34 cellular contexts compared by ENCODE assay signal in the genomic region with DNA sequence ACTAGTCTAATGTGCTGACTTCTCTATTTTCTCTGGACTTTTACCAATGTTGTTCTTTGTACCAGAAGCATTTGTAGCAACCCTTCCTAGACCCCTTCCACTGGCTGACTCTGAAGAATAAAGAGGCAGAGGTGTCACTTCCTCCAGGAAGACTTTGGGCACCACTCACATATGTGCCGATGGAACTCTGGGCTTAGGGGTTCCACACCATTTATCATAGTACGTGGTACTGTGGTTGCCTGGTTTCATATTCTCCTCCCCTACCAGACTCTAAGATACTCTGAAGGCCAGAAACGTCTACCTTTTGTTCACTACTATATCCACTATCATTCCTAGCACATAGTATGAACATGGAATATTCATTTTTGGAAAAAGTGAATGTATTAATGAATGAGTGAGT.
"Had no signal": no experiment of that assay in that cellular context is flagged by ENCODE, and none has a peak within 500 bp of the region (broad histone marks: within the 10 kb centered on the region; RNA-seq: fewer than 3 reads in every experiment).

No MANE protein-coding gene starts in this region.

- H3K27me3 Mint-ChIP-seq: activated CD4-positive, alpha-beta memory T cell treated with anti-CD3 and anti-CD28 coated beads, Interleukin-2, amount 10 ng/mL, durations not matched to agents 7 days and 5 days; activated CD4-positive, alpha-beta T cell treated with anti-CD3 and anti-CD28 coated beads for 36 hours; activated CD4-positive, alpha-beta T cell treated with anti-CD3 and anti-CD28 coated beads, Interleukin-2, amount 10 ng/mL, durations not matched to agents 24 days and 14 days; activated naive CD4-positive, alpha-beta T cell treated with anti-CD3 and anti-CD28 coated beads, Interleukin-2, amount 10 ng/mL, durations not matched to agents 7 days and 5 days; activated naive CD8-positive, alpha-beta T cell treated with anti-CD3 and anti-CD28 coated beads, Interleukin-2, amount 10 ng/mL, durations not matched to agents 7 days and 5 days; activated T-cell treated with anti-CD3 and anti-CD28 coated beads, Interleukin-2, amount 50 U/mL, for 24 hours; T-helper 17 cell had no signal

- H3K36me3 ChIP-seq: ascending aorta, breast epithelium, cardiac muscle cell, colonic mucosa, esophagus muscularis mucosa, gastrocnemius medialis, heart left ventricle had no signal

- H3K27me3 ChIP-seq: ascending aorta, breast epithelium, colonic mucosa, esophagus muscularis mucosa, foreskin keratinocyte, gastrocnemius medialis, heart left ventricle had no signal

- H3K9me3 ChIP-seq: ascending aorta, breast epithelium, colonic mucosa, esophagus muscularis mucosa, gastrocnemius medialis had no signal

- H3K4me1 ChIP-seq: ascending aorta, breast epithelium, colonic mucosa, foreskin keratinocyte, gastrocnemius medialis had no signal

- H3K9me3 Mint-ChIP-seq: activated T-cell treated with anti-CD3 and anti-CD28 coated beads, Interleukin-2, amount 50 U/mL, for 72 hours; endodermal cell; T-helper 2 cell treated with Interferon-gamma antibody and Interleukin-4, amounts not matched to agents 5 μg/mL and 100 μg/mL, for 36 hours had no signal

- DNase-seq: activated CD4-positive, alpha-beta memory T cell treated with anti-CD3 and anti-CD28 coated beads, Interleukin-2, amount 10 ng/mL, durations not matched to agents 7 days and 5 days; activated CD4-positive, alpha-beta T cell treated with anti-CD3 and anti-CD28 coated beads for 36 hours; activated CD4-positive, alpha-beta T cell treated with anti-CD3 and anti-CD28 coated beads, Interleukin-2, amount 10 ng/mL, durations not matched to agents 24 days and 14 days; activated CD4-positive, CD25-positive, alpha-beta regulatory T cell; activated CD4-positive, CD25-positive, alpha-beta regulatory T cell treated with anti-CD3 and anti-CD28 coated beads, Interleukin-2, amount 50 U/mL, for 72 hours; activated CD8-positive, alpha-beta memory T cell treated with anti-CD3 and anti-CD28 coated beads, Interleukin-2, amount 50 U/mL, for 48 hours; activated gamma-delta T cell; activated naive CD4-positive, alpha-beta T cell; activated naive CD4-positive, alpha-beta T cell treated with anti-CD3 and anti-CD28 coated beads, Interleukin-2, amount 10 ng/mL, durations not matched to agents 7 days and 5 days; activated naive CD8-positive, alpha-beta T cell treated with anti-CD3 and anti-CD28 coated beads, Interleukin-2, amount 10 ng/mL, durations not matched to agents 7 days and 5 days; activated T-cell treated with anti-CD3 and anti-CD28 coated beads for 4 hours; activated T-cell treated with anti-CD3 and anti-CD28 coated beads, Interleukin-2, amount 50 U/mL, for 24 hours; activated T-cell treated with anti-CD3 and anti-CD28 coated beads, Interleukin-2, amount 50 U/mL, for 72 hours; central memory CD4-positive, alpha-beta T cell; cerebellar nuclear complex; colonic mucosa; dorsolateral prefrontal cortex; effector memory CD4-positive, alpha-beta T cell; endodermal cell; erythroblast; foreskin keratinocyte; gastrocnemius medialis; glutamatergic neuron; heart left ventricle; T-helper 1 cell; T-helper 17 cell; T1000 had no signal

- H3K4me3 ChIP-seq: ascending aorta, breast epithelium, cardiac muscle cell, colonic mucosa, dorsolateral prefrontal cortex, esophagus muscularis mucosa, gastrocnemius medialis, heart left ventricle had no signal

- H3K4me1 Mint-ChIP-seq: activated CD4-positive, alpha-beta memory T cell treated with anti-CD3 and anti-CD28 coated beads, Interleukin-2, amount 10 ng/mL, durations not matched to agents 7 days and 5 days; activated CD4-positive, alpha-beta T cell treated with anti-CD3 and anti-CD28 coated beads for 36 hours; activated CD4-positive, alpha-beta T cell treated with anti-CD3 and anti-CD28 coated beads, Interleukin-2, amount 10 ng/mL, durations not matched to agents 24 days and 14 days; activated naive CD4-positive, alpha-beta T cell treated with anti-CD3 and anti-CD28 coated beads, Interleukin-2, amount 10 ng/mL, durations not matched to agents 7 days and 5 days; activated naive CD8-positive, alpha-beta T cell treated with anti-CD3 and anti-CD28 coated beads, Interleukin-2, amount 10 ng/mL, durations not matched to agents 7 days and 5 days; brain; T-helper 17 cell had no signal

- H3K27ac ChIP-seq: ascending aorta, breast epithelium, cardiac muscle cell, colonic mucosa, dorsolateral prefrontal cortex, esophagus muscularis mucosa, foreskin keratinocyte, gastrocnemius medialis, heart left ventricle had no signal

- H3K36me3 Mint-ChIP-seq: activated naive CD4-positive, alpha-beta T cell treated with anti-CD3 and anti-CD28 coated beads, Interleukin-2, amount 10 ng/mL, durations not matched to agents 7 days and 5 days; activated naive CD4-positive, alpha-beta T cell treated with anti-CD3 and anti-CD28 coated beads, Interleukin-2, amount 50 U/mL, for 72 hours; activated naive CD8-positive, alpha-beta T cell treated with anti-CD3 and anti-CD28 coated beads, Interleukin-2, amount 10 ng/mL, durations not matched to agents 7 days and 5 days; brain had no signal

- H3K4me3 Mint-ChIP-seq: activated CD4-positive, alpha-beta memory T cell treated with anti-CD3 and anti-CD28 coated beads, Interleukin-2, amount 10 ng/mL, durations not matched to agents 7 days and 5 days; activated CD4-positive, alpha-beta T cell treated with anti-CD3 and anti-CD28 coated beads for 36 hours; activated CD4-positive, alpha-beta T cell treated with anti-CD3 and anti-CD28 coated beads, Interleukin-2, amount 10 ng/mL, durations not matched to agents 24 days and 14 days; activated naive CD4-positive, alpha-beta T cell treated with anti-CD3 and anti-CD28 coated beads, Interleukin-2, amount 10 ng/mL, durations not matched to agents 7 days and 5 days; activated naive CD8-positive, alpha-beta T cell treated with anti-CD3 and anti-CD28 coated beads, Interleukin-2, amount 10 ng/mL, durations not matched to agents 7 days and 5 days; activated T-cell treated with anti-CD3 and anti-CD28 coated beads, Interleukin-2, amount 50 U/mL, for 24 hours; activated T-cell treated with anti-CD3 and anti-CD28 coated beads, Interleukin-2, amount 50 U/mL, for 72 hours; brain; endodermal cell; T-helper 17 cell; T-helper 2 cell treated with Interferon-gamma antibody and Interleukin-4, amounts not matched to agents 5 μg/mL and 100 μg/mL, for 36 hours had no signal

- H3K27ac Mint-ChIP-seq: activated CD4-positive, alpha-beta memory T cell treated with anti-CD3 and anti-CD28 coated beads, Interleukin-2, amount 10 ng/mL, durations not matched to agents 7 days and 5 days; activated CD4-positive, alpha-beta T cell treated with anti-CD3 and anti-CD28 coated beads for 36 hours; activated CD4-positive, alpha-beta T cell treated with anti-CD3 and anti-CD28 coated beads, Interleukin-2, amount 10 ng/mL, durations not matched to agents 24 days and 14 days; activated naive CD4-positive, alpha-beta T cell treated with anti-CD3 and anti-CD28 coated beads, Interleukin-2, amount 10 ng/mL, durations not matched to agents 7 days and 5 days; activated naive CD4-positive, alpha-beta T cell treated with anti-CD3 and anti-CD28 coated beads, Interleukin-2, amount 50 U/mL, for 72 hours; activated naive CD8-positive, alpha-beta T cell treated with anti-CD3 and anti-CD28 coated beads, Interleukin-2, amount 10 ng/mL, durations not matched to agents 7 days and 5 days; activated T-cell treated with anti-CD3 and anti-CD28 coated beads, Interleukin-2, amount 50 U/mL, for 24 hours; activated T-cell treated with anti-CD3 and anti-CD28 coated beads, Interleukin-2, amount 50 U/mL, for 72 hours; brain; endodermal cell; T-helper 17 cell; T-helper 2 cell treated with Interferon-gamma antibody and Interleukin-4, amounts not matched to agents 5 μg/mL and 100 μg/mL, for 36 hours had no signal
